Comparison of ENCODE assay signal across 1 cellular context in genomic region chr4:1958276-1959103, GRCh38.
TF ChIP-seq lines count a peak whose summit lies in the region.

No MANE protein-coding gene starts in this region.

TF ChIP-seq in IMR-90, 13 proteins besides CTCF, POLR2A, EP300 and RAD21:
- TF ChIP-seq MAFK (IDR thresholded peaks at IDR 0.05; ENCODE audit: low read depth, low read length) (no peak), RCOR1 (IDR thresholded peaks at IDR 0.05; ENCODE audit: insufficient replicate concordance, low read length) (no peak), MAZ (IDR thresholded peaks at IDR 0.05; ENCODE audit: borderline replicate concordance, low read depth, low read length) (no peak), MXI1 (IDR thresholded peaks at IDR 0.05; ENCODE audit: borderline replicate concordance, low read depth, low read length) (no peak)
